In genomic region chr19:33022472-33023116, GRCh38 we compare ENCODE assay signal across 1 cellular context.
TF ChIP-seq lines count a peak whose summit lies in the region.

No MANE protein-coding gene starts in this region.

TF ChIP-seq in HepG2, 621 proteins besides CTCF, POLR2A, EP300 and RAD21:
- TF ChIP-seq TEAD3 (CRISPR knock-in tag; optimal IDR thresholded peaks at IDR 0.05; ENCODE audit: borderline replicate concordance) (peak; percentile 78), ZNF687 (CRISPR knock-in tag; IDR thresholded peaks at IDR 0.05) (peak; percentile 33; the same call in 1 of the 2 replicates), LRRFIP1 (CRISPR knock-in tag; conservative IDR thresholded peaks at IDR 0.05) (no peak), ZNF263 (CRISPR knock-in tag; IDR thresholded peaks at IDR 0.05) (peak; percentile 93), ZNF510 (CRISPR knock-in tag; IDR thresholded peaks at IDR 0.05; ENCODE audit: low read depth) (no peak)
